1 cellular context compared by ENCODE assay signal in the genomic region with DNA sequence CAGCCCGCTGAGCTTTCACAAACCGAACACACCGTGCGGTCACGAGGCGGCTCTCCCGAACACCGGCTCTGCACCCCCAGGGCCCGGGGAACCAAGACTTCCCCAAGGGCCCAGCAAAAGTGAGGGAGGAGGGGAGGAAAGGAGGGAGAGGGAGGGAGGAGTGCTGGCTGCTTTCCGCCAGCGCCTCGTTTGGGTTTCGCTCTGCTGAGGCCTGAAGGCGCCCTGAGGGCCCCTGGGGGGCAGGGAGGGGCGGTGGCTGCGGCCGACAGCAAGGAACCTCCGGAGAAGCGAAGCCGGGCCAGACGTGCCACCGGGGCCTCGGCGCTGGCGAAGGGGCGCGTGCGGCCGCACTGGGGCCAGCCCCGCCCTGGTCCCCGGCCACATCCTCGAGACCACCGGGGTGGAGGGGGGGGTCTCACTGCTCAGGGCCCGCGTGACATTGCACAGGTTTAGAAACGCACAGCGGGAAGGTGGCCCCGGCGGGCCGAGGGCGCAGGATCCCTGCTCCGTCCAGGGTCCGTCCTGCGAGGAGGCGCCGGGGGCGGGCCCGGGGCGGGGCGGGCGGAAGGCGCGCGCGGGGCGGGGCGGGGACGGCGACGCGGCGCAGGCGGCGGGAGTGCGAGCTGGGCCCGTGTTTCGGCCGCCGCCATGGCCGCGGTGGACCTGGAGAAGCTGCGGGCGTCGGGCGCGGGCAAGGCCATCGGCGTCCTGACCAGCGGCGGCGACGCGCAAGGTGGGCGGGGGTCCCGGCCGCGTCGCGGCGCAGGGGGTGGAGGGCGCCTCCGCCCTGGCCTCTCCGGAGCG.
TF ChIP-seq lines count a peak whose summit lies in the region.

A gene (plus strand): TSS at position 596 of the 804 bp plus-strand sequence. CDS start 53 bp downstream, at position 649.

TF ChIP-seq in K562, 482 proteins besides CTCF, POLR2A, EP300 and RAD21 (continued from another document and continues in another):
- TF ChIP-seq, protein P1, sequence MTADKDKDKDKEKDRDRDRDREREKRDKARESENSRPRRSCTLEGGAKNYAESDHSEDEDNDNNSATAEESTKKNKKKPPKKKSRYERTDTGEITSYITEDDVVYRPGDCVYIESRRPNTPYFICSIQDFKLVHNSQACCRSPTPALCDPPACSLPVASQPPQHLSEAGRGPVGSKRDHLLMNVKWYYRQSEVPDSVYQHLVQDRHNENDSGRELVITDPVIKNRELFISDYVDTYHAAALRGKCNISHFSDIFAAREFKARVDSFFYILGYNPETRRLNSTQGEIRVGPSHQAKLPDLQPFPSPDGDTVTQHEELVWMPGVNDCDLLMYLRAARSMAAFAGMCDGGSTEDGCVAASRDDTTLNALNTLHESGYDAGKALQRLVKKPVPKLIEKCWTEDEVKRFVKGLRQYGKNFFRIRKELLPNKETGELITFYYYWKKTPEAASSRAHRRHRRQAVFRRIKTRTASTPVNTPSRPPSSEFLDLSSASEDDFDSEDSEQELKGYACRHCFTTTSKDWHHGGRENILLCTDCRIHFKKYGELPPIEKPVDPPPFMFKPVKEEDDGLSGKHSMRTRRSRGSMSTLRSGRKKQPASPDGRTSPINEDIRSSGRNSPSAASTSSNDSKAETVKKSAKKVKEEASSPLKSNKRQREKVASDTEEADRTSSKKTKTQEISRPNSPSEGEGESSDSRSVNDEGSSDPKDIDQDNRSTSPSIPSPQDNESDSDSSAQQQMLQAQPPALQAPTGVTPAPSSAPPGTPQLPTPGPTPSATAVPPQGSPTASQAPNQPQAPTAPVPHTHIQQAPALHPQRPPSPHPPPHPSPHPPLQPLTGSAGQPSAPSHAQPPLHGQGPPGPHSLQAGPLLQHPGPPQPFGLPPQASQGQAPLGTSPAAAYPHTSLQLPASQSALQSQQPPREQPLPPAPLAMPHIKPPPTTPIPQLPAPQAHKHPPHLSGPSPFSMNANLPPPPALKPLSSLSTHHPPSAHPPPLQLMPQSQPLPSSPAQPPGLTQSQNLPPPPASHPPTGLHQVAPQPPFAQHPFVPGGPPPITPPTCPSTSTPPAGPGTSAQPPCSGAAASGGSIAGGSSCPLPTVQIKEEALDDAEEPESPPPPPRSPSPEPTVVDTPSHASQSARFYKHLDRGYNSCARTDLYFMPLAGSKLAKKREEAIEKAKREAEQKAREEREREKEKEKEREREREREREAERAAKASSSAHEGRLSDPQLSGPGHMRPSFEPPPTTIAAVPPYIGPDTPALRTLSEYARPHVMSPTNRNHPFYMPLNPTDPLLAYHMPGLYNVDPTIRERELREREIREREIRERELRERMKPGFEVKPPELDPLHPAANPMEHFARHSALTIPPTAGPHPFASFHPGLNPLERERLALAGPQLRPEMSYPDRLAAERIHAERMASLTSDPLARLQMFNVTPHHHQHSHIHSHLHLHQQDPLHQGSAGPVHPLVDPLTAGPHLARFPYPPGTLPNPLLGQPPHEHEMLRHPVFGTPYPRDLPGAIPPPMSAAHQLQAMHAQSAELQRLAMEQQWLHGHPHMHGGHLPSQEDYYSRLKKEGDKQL (CRISPR knock-in tag; IDR thresholded peaks at IDR 0.05; ENCODE audit: borderline replicate concordance) = no peak
- TF ChIP-seq PRMT5 (CRISPR knock-in tag; IDR thresholded peaks at IDR 0.05) = no peak
- peak; percentile 76 for TF ChIP-seq CXXC5 (CRISPR knock-in tag; IDR thresholded peaks at IDR 0.05)
- TF ChIP-seq PCBP1 (IDR thresholded peaks at IDR 0.05; ENCODE audit: low read depth, low read length, poor library complexity, severe bottlenecking) = peak; percentile 64
- TF ChIP-seq, protein P2, sequence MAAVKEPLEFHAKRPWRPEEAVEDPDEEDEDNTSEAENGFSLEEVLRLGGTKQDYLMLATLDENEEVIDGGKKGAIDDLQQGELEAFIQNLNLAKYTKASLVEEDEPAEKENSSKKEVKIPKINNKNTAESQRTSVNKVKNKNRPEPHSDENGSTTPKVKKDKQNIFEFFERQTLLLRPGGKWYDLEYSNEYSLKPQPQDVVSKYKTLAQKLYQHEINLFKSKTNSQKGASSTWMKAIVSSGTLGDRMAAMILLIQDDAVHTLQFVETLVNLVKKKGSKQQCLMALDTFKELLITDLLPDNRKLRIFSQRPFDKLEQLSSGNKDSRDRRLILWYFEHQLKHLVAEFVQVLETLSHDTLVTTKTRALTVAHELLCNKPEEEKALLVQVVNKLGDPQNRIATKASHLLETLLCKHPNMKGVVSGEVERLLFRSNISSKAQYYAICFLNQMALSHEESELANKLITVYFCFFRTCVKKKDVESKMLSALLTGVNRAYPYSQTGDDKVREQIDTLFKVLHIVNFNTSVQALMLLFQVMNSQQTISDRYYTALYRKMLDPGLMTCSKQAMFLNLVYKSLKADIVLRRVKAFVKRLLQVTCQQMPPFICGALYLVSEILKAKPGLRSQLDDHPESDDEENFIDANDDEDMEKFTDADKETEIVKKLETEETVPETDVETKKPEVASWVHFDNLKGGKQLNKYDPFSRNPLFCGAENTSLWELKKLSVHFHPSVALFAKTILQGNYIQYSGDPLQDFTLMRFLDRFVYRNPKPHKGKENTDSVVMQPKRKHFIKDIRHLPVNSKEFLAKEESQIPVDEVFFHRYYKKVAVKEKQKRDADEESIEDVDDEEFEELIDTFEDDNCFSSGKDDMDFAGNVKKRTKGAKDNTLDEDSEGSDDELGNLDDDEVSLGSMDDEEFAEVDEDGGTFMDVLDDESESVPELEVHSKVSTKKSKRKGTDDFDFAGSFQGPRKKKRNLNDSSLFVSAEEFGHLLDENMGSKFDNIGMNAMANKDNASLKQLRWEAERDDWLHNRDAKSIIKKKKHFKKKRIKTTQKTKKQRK (IDR thresholded peaks at IDR 0.05; ENCODE audit: borderline replicate concordance, low read depth, low read length) = no peak
- no peak for TF ChIP-seq ZNF79 (CRISPR knock-in tag; IDR thresholded peaks at IDR 0.05; ENCODE audit: low read depth)
- TF ChIP-seq SMAD4 (CRISPR knock-in tag; conservative IDR thresholded peaks at IDR 0.05) = peak; percentile 66; the same call in 1 of the 2 replicates
- no peak for TF ChIP-seq MAFG (tag; conservative IDR thresholded peaks at IDR 0.05)
- TF ChIP-seq ZNF830 (CRISPR knock-in tag; IDR thresholded peaks at IDR 0.05) = no peak
- TF ChIP-seq SRSF7 (optimal IDR thresholded peaks at IDR 0.05; ENCODE audit: low read depth, low read length) = no peak
- no peak for TF ChIP-seq CCAR2 (IDR thresholded peaks at IDR 0.05; ENCODE audit: low read depth, low read length)
- TF ChIP-seq ASH1L (IDR thresholded peaks at IDR 0.05; ENCODE audit: borderline replicate concordance, low read depth, partially characterized antibody) = no peak
- TF ChIP-seq ZNF133 (CRISPR knock-in tag; IDR thresholded peaks at IDR 0.05) = no peak
- no peak for TF ChIP-seq MED1 (CRISPR knock-in tag; IDR thresholded peaks at IDR 0.05; ENCODE audit: borderline replicate concordance)
- no peak for TF ChIP-seq LEF1 (IDR thresholded peaks at IDR 0.05)
- no peak for TF ChIP-seq NFRKB (IDR thresholded peaks at IDR 0.05; ENCODE audit: low read depth)
- TF ChIP-seq, protein P3, sequence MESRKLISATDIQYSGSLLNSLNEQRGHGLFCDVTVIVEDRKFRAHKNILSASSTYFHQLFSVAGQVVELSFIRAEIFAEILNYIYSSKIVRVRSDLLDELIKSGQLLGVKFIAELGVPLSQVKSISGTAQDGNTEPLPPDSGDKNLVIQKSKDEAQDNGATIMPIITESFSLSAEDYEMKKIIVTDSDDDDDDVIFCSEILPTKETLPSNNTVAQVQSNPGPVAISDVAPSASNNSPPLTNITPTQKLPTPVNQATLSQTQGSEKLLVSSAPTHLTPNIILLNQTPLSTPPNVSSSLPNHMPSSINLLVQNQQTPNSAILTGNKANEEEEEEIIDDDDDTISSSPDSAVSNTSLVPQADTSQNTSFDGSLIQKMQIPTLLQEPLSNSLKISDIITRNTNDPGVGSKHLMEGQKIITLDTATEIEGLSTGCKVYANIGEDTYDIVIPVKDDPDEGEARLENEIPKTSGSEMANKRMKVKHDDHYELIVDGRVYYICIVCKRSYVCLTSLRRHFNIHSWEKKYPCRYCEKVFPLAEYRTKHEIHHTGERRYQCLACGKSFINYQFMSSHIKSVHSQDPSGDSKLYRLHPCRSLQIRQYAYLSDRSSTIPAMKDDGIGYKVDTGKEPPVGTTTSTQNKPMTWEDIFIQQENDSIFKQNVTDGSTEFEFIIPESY (CRISPR knock-in tag; IDR thresholded peaks at IDR 0.05) = peak; percentile 17; the same call in 1 of the 2 replicates
- no peak for TF ChIP-seq KDM2B (CRISPR knock-in tag; IDR thresholded peaks at IDR 0.05)
- TF ChIP-seq, protein P4, sequence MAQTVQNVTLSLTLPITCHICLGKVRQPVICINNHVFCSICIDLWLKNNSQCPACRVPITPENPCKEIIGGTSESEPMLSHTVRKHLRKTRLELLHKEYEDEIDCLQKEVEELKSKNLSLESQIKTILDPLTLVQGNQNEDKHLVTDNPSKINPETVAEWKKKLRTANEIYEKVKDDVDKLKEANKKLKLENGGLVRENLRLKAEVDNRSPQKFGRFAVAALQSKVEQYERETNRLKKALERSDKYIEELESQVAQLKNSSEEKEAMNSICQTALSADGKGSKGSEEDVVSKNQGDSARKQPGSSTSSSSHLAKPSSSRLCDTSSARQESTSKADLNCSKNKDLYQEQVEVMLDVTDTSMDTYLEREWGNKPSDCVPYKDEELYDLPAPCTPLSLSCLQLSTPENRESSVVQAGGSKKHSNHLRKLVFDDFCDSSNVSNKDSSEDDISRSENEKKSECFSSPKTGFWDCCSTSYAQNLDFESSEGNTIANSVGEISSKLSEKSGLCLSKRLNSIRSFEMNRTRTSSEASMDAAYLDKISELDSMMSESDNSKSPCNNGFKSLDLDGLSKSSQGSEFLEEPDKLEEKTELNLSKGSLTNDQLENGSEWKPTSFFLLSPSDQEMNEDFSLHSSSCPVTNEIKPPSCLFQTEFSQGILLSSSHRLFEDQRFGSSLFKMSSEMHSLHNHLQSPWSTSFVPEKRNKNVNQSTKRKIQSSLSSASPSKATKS (CRISPR knock-in tag; IDR thresholded peaks at IDR 0.05) = no peak
- 0 out of 4 replicates have a peak, but pooled peaks have one; percentile 5 to 13 for TF ChIP-seq SIN3A (IDR thresholded peaks at IDR 0.05; ENCODE audit: borderline replicate concordance in 2 of 2, control insufficient read depth in 1 of 2, low read depth in 2 of 2, low read length in 2 of 2)
- no peak for TF ChIP-seq BRD9 (IDR thresholded peaks at IDR 0.05; ENCODE audit: low read depth, partially characterized antibody)
- no peak for TF ChIP-seq POLR3G (IDR thresholded peaks at IDR 0.05; ENCODE audit: extremely low read depth, insufficient read length, insufficient replicate concordance)
- TF ChIP-seq ZNF184 (CRISPR knock-in tag; IDR thresholded peaks at IDR 0.05) = no peak
- TF ChIP-seq, protein P5, sequence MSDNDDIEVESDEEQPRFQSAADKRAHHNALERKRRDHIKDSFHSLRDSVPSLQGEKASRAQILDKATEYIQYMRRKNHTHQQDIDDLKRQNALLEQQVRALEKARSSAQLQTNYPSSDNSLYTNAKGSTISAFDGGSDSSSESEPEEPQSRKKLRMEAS (CRISPR knock-in tag; IDR thresholded peaks at IDR 0.05) = peak; percentile 67
- TF ChIP-seq, protein P6, sequence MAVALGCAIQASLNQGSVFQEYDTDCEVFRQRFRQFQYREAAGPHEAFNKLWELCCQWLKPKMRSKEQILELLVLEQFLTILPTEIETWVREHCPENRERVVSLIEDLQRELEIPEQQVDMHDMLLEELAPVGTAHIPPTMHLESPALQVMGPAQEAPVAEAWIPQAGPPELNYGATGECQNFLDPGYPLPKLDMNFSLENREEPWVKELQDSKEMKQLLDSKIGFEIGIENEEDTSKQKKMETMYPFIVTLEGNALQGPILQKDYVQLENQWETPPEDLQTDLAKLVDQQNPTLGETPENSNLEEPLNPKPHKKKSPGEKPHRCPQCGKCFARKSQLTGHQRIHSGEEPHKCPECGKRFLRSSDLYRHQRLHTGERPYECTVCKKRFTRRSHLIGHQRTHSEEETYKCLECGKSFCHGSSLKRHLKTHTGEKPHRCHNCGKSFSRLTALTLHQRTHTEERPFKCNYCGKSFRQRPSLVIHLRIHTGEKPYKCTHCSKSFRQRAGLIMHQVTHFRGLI (CRISPR knock-in tag; IDR thresholded peaks at IDR 0.05) = no peak
- no peak for TF ChIP-seq NFE2L1 (tag; IDR thresholded peaks at IDR 0.05; ENCODE audit: borderline replicate concordance, low read depth)
- TF ChIP-seq ADNP (tag; IDR thresholded peaks at IDR 0.05) = no peak
- TF ChIP-seq TAF15 (IDR thresholded peaks at IDR 0.05; ENCODE audit: low read depth, low read length) = no peak
- TF ChIP-seq, protein P7, sequence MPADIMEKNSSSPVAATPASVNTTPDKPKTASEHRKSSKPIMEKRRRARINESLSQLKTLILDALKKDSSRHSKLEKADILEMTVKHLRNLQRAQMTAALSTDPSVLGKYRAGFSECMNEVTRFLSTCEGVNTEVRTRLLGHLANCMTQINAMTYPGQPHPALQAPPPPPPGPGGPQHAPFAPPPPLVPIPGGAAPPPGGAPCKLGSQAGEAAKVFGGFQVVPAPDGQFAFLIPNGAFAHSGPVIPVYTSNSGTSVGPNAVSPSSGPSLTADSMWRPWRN (IDR thresholded peaks at IDR 0.05; ENCODE audit: low read depth) = no peak
- TF ChIP-seq, protein P8, sequence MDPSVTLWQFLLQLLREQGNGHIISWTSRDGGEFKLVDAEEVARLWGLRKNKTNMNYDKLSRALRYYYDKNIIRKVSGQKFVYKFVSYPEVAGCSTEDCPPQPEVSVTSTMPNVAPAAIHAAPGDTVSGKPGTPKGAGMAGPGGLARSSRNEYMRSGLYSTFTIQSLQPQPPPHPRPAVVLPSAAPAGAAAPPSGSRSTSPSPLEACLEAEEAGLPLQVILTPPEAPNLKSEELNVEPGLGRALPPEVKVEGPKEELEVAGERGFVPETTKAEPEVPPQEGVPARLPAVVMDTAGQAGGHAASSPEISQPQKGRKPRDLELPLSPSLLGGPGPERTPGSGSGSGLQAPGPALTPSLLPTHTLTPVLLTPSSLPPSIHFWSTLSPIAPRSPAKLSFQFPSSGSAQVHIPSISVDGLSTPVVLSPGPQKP (CRISPR knock-in tag; IDR thresholded peaks at IDR 0.05) = no peak
- no peak for TF ChIP-seq ETV5 (CRISPR knock-in tag; IDR thresholded peaks at IDR 0.05; ENCODE audit: low read depth)
- no peak for TF ChIP-seq HOXB6 (CRISPR knock-in tag; IDR thresholded peaks at IDR 0.05; ENCODE audit: borderline replicate concordance)
- TF ChIP-seq ZNF3 (CRISPR knock-in tag; IDR thresholded peaks at IDR 0.05) = no peak
- TF ChIP-seq, protein P9, sequence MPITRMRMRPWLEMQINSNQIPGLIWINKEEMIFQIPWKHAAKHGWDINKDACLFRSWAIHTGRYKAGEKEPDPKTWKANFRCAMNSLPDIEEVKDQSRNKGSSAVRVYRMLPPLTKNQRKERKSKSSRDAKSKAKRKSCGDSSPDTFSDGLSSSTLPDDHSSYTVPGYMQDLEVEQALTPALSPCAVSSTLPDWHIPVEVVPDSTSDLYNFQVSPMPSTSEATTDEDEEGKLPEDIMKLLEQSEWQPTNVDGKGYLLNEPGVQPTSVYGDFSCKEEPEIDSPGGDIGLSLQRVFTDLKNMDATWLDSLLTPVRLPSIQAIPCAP (CRISPR knock-in tag; IDR thresholded peaks at IDR 0.05; ENCODE audit: borderline replicate concordance) = no peak
- no peak for TF ChIP-seq FOS (IDR thresholded peaks at IDR 0.05; ENCODE audit: extremely low read depth, insufficient read length)
- TF ChIP-seq ERF (CRISPR knock-in tag; IDR thresholded peaks at IDR 0.05) = peak; percentile 80
- TF ChIP-seq FOXM1 (IDR thresholded peaks at IDR 0.05; ENCODE audit: low read depth) = no peak
- no peak for TF ChIP-seq FOXM1 (CRISPR knock-in tag; IDR thresholded peaks at IDR 0.05; ENCODE audit: low read depth)
- TF ChIP-seq DIDO1 (tag; IDR thresholded peaks at IDR 0.05; ENCODE audit: low read depth) = no peak
- no peak for TF ChIP-seq MEF2A (IDR thresholded peaks at IDR 0.05; ENCODE audit: control insufficient read depth, low read depth, low read length)
- TF ChIP-seq ZNF696 (CRISPR knock-in tag; conservative IDR thresholded peaks at IDR 0.05) = no peak
- no peak for TF ChIP-seq MEF2D (tag; conservative IDR thresholded peaks at IDR 0.05; ENCODE audit: low read depth)
- no peak for TF ChIP-seq ELF1 (tag; IDR thresholded peaks at IDR 0.05)
